26 cellular contexts compared by ENCODE assay signal in genomic region chr18:35085450-35086032, GRCh38. TPM values are rescaled to one million over a fixed set of nuclear protein-coding genes. Genes with fewer than 3 reads are reported as not detected.
DNase-seq lines count a peak whose midpoint lies in the region; ATAC-seq, FAIRE-seq and TF ChIP-seq lines count a peak whose summit lies in the region.
"Had no signal": no experiment of that assay in that cellular context is flagged by ENCODE, and none has a peak within 500 bp of the region (broad histone marks: within the 10 kb centered on the region; RNA-seq: fewer than 3 reads in every experiment).

No MANE protein-coding gene starts in this region.

- peaks cover 52% of the 10 kb centered on the region for H3K4me1 Mint-ChIP-seq in chondrocyte (ENCODE audit: low read depth)

- peaks cover 16 to 22% of the 10 kb centered on the region in 2 experiments; a peak in 3 of 4 replicates for H3K4me1 ChIP-seq in SK-N-SH (ENCODE audit: control insufficient read depth in 1 of 2, insufficient read depth in 2 of 2, low read depth in 1 of 2, low read length in 1 of 2)
- H3K4me1 ChIP-seq in osteoblast (ENCODE audit: insufficient read depth, low read length), result peaks cover 21% of the 10 kb centered on the region

- peaks cover 17% of the 10 kb centered on the region for H3F3A ChIP-seq in SK-N-SH (replicated peaks; ENCODE audit: insufficient read depth)

- TF ChIP-seq POLR2A in erythroblast (IDR thresholded peaks at IDR 0.05; ENCODE audit: low read length), result no peak

- H3K9me3 Mint-ChIP-seq in chondrocyte (ENCODE audit: low read depth), result no peaks in the 10 kb centered on the region
- H3K9me3 Mint-ChIP-seq: activated B cell treated with CpG ODN at 0.5 μM for 24 hours; activated T-helper 2 cell treated with anti-CD3 and anti-CD28 coated beads, Interferon-gamma antibody, Interleukin-2, Interleukin-4, amounts not matched to agents 10 μg/mL and 5 μg/mL and 100 μg/mL, durations not matched to agents 14 hours and 24 hours and 36 hours; effector memory CD8-positive, alpha-beta T cell; naive B cell had no signal

- H3K36me3 ChIP-seq in SK-N-SH (replicated peaks in 1 of 2; ENCODE audit: control insufficient read depth in 1 of 2, insufficient read depth in 2 of 2, low read length in 1 of 2) (no peaks in the 10 kb centered on the region), osteoblast (ENCODE audit: insufficient read depth, low read length) (no peaks in the 10 kb centered on the region)
- H3K36me3 ChIP-seq: esophagus squamous epithelium, thyroid gland had no signal

- peak; percentile 8; the same call in 1 of the 2 replicates for TF ChIP-seq RAD21 in SK-N-SH (IDR thresholded peaks at IDR 0.05; ENCODE audit: low read length)

- intact Hi-C loops in sciatic nerve (cut with DNase I), result no loop called here

- H3K9me3 ChIP-seq in SK-N-SH (no peaks in the 10 kb centered on the region), osteoblast (ENCODE audit: low read depth, low read length) (no peaks in the 10 kb centered on the region)
- H3K9me3 ChIP-seq: esophagus squamous epithelium, thyroid gland had no signal

- CTCF ChIA-PET in SK-N-SH (lab: Yijun Ruan, JAX), result interaction anchor here (1.0 to 2.7 kb wide), 6 partner anchors 11 to 145 kb away, joined by 3 to 11 read pairs (median 5); no protein-coding TSS in a partner anchor

- ATAC-seq in sciatic nerve, result peak; percentile 32
- ATAC-seq: effector memory CD8-positive, alpha-beta T cell; HCT116; stimulated activated naive CD8-positive, alpha-beta T cell treated with anti-CD3 and anti-CD28 coated beads, Interleukin-15, Interleukin-2, amounts not matched to agents 100 U/mL and 50 U/mL, for 24 hours had no signal

- H2AFZ ChIP-seq in SK-N-SH (ENCODE audit: low read depth) (no peak overlapping the region), osteoblast (ENCODE audit: low read length) (no peak overlapping the region)

- no peaks in the 10 kb centered on the region for H3K27me3 Mint-ChIP-seq in chondrocyte (ENCODE audit: low read depth)
- H3K27me3 Mint-ChIP-seq: activated B cell treated with CpG ODN at 0.5 μM for 24 hours; activated naive CD8-positive, alpha-beta T cell treated with anti-CD3 and anti-CD28 coated beads, Interleukin-2, amount 10 ng/mL, durations not matched to agents 7 days and 5 days; effector memory CD8-positive, alpha-beta T cell; naive B cell had no signal

- H3K4me3 Mint-ChIP-seq in chondrocyte (ENCODE audit: unreplicated experiment), result no peak overlapping the region
- H3K4me3 Mint-ChIP-seq: activated B cell treated with CpG ODN at 0.5 μM for 24 hours; activated naive CD8-positive, alpha-beta T cell treated with anti-CD3 and anti-CD28 coated beads, Interleukin-2, amount 10 ng/mL, durations not matched to agents 7 days and 5 days; effector memory CD8-positive, alpha-beta T cell; naive B cell had no signal

- H3K27me3 ChIP-seq in SK-N-SH (ENCODE audit: insufficient read depth) (no peaks in the 10 kb centered on the region), osteoblast (ENCODE audit: insufficient read depth, low read length) (no peaks in the 10 kb centered on the region)
- H3K27me3 ChIP-seq: esophagus squamous epithelium, thyroid gland had no signal

- H4K20me1 ChIP-seq in SK-N-SH (ENCODE audit: insufficient read depth) (no peaks in the 10 kb centered on the region), osteoblast (ENCODE audit: insufficient read depth, low read length) (no peaks in the 10 kb centered on the region)

- POLR2A ChIA-PET in SK-N-SH (lab: Yijun Ruan, JAX), result interaction anchor here (0.6 to 1.0 kb wide), 2 partner anchors 26 to 44 kb away, joined by 3 read pairs; partner anchors contain the start of gene MAPRE2

- TF ChIP-seq CTCF in SK-N-SH (IDR thresholded peaks at IDR 0.05) (no peak), chondrocyte (IDR thresholded peaks at IDR 0.05) (no peak), osteoblast (IDR thresholded peaks at IDR 0.05; ENCODE audit: extremely low read depth, low read depth, low read length) (no peak)

- peaks cover 2% of the 10 kb centered on the region for H3K36me3 Mint-ChIP-seq in chondrocyte (ENCODE audit: low read depth)

- 51% methylated on average over 2 of the region's 2 CpGs for WGBS in SK-N-SH (ENCODE audit: low lambda C conversion rate)

- DNase-seq in SK-N-SH (peak; percentile 63), erythroblast (lab: John Stamatoyannopoulos, UW) (peak; percentile 29 to 53), sciatic nerve (ENCODE audit: low spot score) (no peak), chondrocyte (ENCODE audit: low spot score) (no peak), osteoblast (ENCODE audit: insufficient read length, low spot score, missing footprints) (no peak), activated T-cell treated with anti-CD3 and anti-CD28 coated beads for 4 hours (no peak)
- DNase-seq in activated CD4-positive, alpha-beta T cell treated with anti-CD3 and anti-CD28 coated beads for 48 hours, result no peak
- DNase-seq: activated B cell treated with CpG ODN at 0.5 μM for 24 hours; activated CD4-positive, alpha-beta T cell treated with anti-CD3 and anti-CD28 coated beads, Interleukin-2, amount 50 U/mL, for 48 hours; activated CD8-positive, alpha-beta memory T cell treated with anti-CD3 and anti-CD28 coated beads, Interleukin-2, amount 50 U/mL, for 4 hours; activated naive CD8-positive, alpha-beta T cell treated with anti-CD3 and anti-CD28 coated beads, Interleukin-2, amount 10 ng/mL, durations not matched to agents 7 days and 5 days; effector memory CD8-positive, alpha-beta T cell; esophagus squamous epithelium; naive B cell; NCI-H1694; NCI-H526; stimulated activated CD4-positive, alpha-beta T cell treated with anti-CD3 and anti-CD28 coated beads, Interleukin-15, amount 100 ng/mL, for 24 hours; stimulated activated naive CD8-positive, alpha-beta T cell treated with anti-CD3 and anti-CD28 coated beads, Interleukin-15, Interleukin-2, amounts not matched to agents 100 U/mL and 50 U/mL, for 24 hours; T-helper 9 cell had no signal

- no peaks in the 10 kb centered on the region for H3K79me2 ChIP-seq in SK-N-SH (ENCODE audit: insufficient read depth)
- no peaks in the 10 kb centered on the region for H3K79me2 ChIP-seq in osteoblast (ENCODE audit: insufficient read depth, low read length)

- H3K4me2 ChIP-seq in SK-N-SH (no peak overlapping the region), osteoblast (ENCODE audit: insufficient read depth, low read length) (no peak overlapping the region)

- H3K9ac ChIP-seq in SK-N-SH, result no peak overlapping the region

- FAIRE-seq in islet of Langerhans (lab: Jason Lieb, UNC), result peak; percentile 83
- FAIRE-seq: colon, GM12892 had no signal

- TF ChIP-seq EP300 in SK-N-SH (IDR thresholded peaks at IDR 0.05; ENCODE audit: borderline replicate concordance in 1 of 2, low read depth in 1 of 2, low read length in 1 of 2), result peak in 1 of 2 experiments; percentile 89; a peak in 2 of 4 replicates

- no peak overlapping the region for H3K4me3 ChIP-seq in SK-N-SH (ENCODE audit: low read depth in 2 of 2, low read length in 1 of 2)
- no peak overlapping the region for H3K4me3 ChIP-seq in osteoblast (ENCODE audit: insufficient read depth, low read length)
- H3K4me3 ChIP-seq: esophagus squamous epithelium, thyroid gland had no signal

- peak overlapping the region in 1 of 2 experiments; percentile 76; a peak in 2 of 4 replicates for H3K27ac ChIP-seq in SK-N-SH (ENCODE audit: low read depth in 2 of 2, low read length in 1 of 2)
- H3K27ac ChIP-seq in osteoblast (ENCODE audit: low read depth, low read length), result no peak overlapping the region
- H3K27ac ChIP-seq: C4-2B, esophagus squamous epithelium had no signal

- H3K27ac Mint-ChIP-seq in chondrocyte (ENCODE audit: unreplicated experiment), result no peak overlapping the region
- H3K27ac Mint-ChIP-seq: activated B cell treated with CpG ODN at 0.5 μM for 24 hours; activated naive CD8-positive, alpha-beta T cell treated with anti-CD3 and anti-CD28 coated beads, Interleukin-2, amount 10 ng/mL, durations not matched to agents 7 days and 5 days; activated T-helper 2 cell treated with anti-CD3 and anti-CD28 coated beads, Interferon-gamma antibody, Interleukin-2, Interleukin-4, amounts not matched to agents 10 μg/mL and 5 μg/mL and 100 μg/mL, durations not matched to agents 14 hours and 24 hours and 36 hours had no signal

- H3K9me2 ChIP-seq in SK-N-SH, result no peaks in the 10 kb centered on the region

TF ChIP-seq in SK-N-SH, 30 proteins besides CTCF, POLR2A, EP300 and RAD21 (continues in another document):
- TF ChIP-seq, protein P1, sequence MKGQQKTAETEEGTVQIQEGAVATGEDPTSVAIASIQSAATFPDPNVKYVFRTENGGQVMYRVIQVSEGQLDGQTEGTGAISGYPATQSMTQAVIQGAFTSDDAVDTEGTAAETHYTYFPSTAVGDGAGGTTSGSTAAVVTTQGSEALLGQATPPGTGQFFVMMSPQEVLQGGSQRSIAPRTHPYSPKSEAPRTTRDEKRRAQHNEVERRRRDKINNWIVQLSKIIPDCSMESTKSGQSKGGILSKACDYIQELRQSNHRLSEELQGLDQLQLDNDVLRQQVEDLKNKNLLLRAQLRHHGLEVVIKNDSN (IDR thresholded peaks at IDR 0.05; ENCODE audit: borderline replicate concordance, low read depth), result no peak
- TF ChIP-seq NRF1 (IDR thresholded peaks at IDR 0.05; ENCODE audit: low read depth, low read length) (no peak), TCF12 (IDR thresholded peaks at IDR 0.05) (peak; percentile 41), GATA2 (CRISPR knock-in tag; IDR thresholded peaks at IDR 0.05) (peak; percentile 90), RFX5 (IDR thresholded peaks at IDR 0.05; ENCODE audit: low read length) (no peak), CHD2 (IDR thresholded peaks at IDR 0.05; ENCODE audit: low read length, partially characterized antibody) (no peak), EZH2phosphoT487 (IDR thresholded peaks at IDR 0.05; ENCODE audit: borderline replicate concordance, low read depth) (no peak), FOXJ3 (CRISPR knock-in tag; IDR thresholded peaks at IDR 0.05) (peak; percentile 72)

RNA-seq across cellular contexts. Expression of gene MAPRE2, which starts 44.3 kb away (rescaled TPM):
- 11.5 and 14.1 TPM in 2 replicates for polyA plus RNA-seq in SK-N-SH (2012; rRNA removed)
- 13.3 and 17.5 TPM in 2 replicates for polyA plus RNA-seq in SK-N-SH (2012; cell fraction: cytosol; rRNA removed)
- polyA plus RNA-seq in SK-N-SH (2012; cell fraction: nucleus; rRNA removed), result 8.0 and 9.7 TPM in 2 replicates
- 51.8 TPM for total RNA-seq in sciatic nerve
- 23.4 to 30.3 TPM (median 26.0 TPM) in 3 replicates for total RNA-seq in chondrocyte
- 21.7 and 24.2 TPM in 2 replicates for total RNA-seq in osteoblast

Comparison
In these comparisons a context has a peak if more than half of its experiments do, and no peak if none do; other contexts are left out.
1. DNase-seq: peak in SK-N-SH (single experiment) and erythroblast (2 of 2); none in sciatic nerve (single experiment), chondrocyte (single experiment), activated CD4-positive, alpha-beta T cell treated with anti-CD3 and anti-CD28 coated beads for 48 hours (single experiment), osteoblast (single experiment) and activated T-cell treated with anti-CD3 and anti-CD28 coated beads for 4 hours (single experiment).